Comparison of ENCODE assay signal across 13 cellular contexts in genomic region chr2:43190305-43191052, GRCh38.
"Had no signal": no experiment of that assay in that cellular context is flagged by ENCODE, and none has a peak within 500 bp of the region (broad histone marks: within the 10 kb centered on the region; RNA-seq: fewer than 3 reads in every experiment).

No MANE protein-coding gene starts in this region.

- H3K27me3 ChIP-seq: gastroesophageal sphincter, neural progenitor cell, testis had no signal

- H3K4me2 ChIP-seq: neural progenitor cell had no signal

- H3K36me3 ChIP-seq: gastroesophageal sphincter, neural progenitor cell had no signal

- H3K27ac ChIP-seq: epithelial cell of prostate, gastroesophageal sphincter, neural progenitor cell, testis had no signal

- ATAC-seq: effector memory CD8-positive, alpha-beta T cell; gastroesophageal sphincter; left ventricle myocardium superior; right cardiac atrium; stimulated activated naive CD8-positive, alpha-beta T cell treated with anti-CD3 and anti-CD28 coated beads, Interleukin-15, Interleukin-2, amounts not matched to agents 100 U/mL and 50 U/mL, for 24 hours had no signal

- H3K9me3 ChIP-seq: gastroesophageal sphincter, testis had no signal

- H3K4me3 ChIP-seq: gastroesophageal sphincter, neural progenitor cell, testis had no signal

- H3K4me1 ChIP-seq: testis had no signal

- FAIRE-seq: kidney had no signal

- DNase-seq: activated B cell treated with CpG ODN at 0.5 μM for 24 hours; activated CD4-positive, alpha-beta T cell treated with anti-CD3 and anti-CD28 coated beads, Interleukin-2, amount 50 U/mL, for 1 hour; activated T-cell treated with anti-CD3 and anti-CD28 coated beads, Interleukin-2, amount 50 U/mL, for 1 hour; central memory CD4-positive, alpha-beta T cell; effector memory CD8-positive, alpha-beta T cell; kidney; left ventricle myocardium superior; stimulated activated naive CD8-positive, alpha-beta T cell treated with anti-CD3 and anti-CD28 coated beads, Interleukin-15, Interleukin-2, amounts not matched to agents 100 U/mL and 50 U/mL, for 24 hours; testis had no signal

- H2AFZ ChIP-seq: neural progenitor cell had no signal

- H3K9ac ChIP-seq: neural progenitor cell had no signal
